In the genomic region with DNA sequence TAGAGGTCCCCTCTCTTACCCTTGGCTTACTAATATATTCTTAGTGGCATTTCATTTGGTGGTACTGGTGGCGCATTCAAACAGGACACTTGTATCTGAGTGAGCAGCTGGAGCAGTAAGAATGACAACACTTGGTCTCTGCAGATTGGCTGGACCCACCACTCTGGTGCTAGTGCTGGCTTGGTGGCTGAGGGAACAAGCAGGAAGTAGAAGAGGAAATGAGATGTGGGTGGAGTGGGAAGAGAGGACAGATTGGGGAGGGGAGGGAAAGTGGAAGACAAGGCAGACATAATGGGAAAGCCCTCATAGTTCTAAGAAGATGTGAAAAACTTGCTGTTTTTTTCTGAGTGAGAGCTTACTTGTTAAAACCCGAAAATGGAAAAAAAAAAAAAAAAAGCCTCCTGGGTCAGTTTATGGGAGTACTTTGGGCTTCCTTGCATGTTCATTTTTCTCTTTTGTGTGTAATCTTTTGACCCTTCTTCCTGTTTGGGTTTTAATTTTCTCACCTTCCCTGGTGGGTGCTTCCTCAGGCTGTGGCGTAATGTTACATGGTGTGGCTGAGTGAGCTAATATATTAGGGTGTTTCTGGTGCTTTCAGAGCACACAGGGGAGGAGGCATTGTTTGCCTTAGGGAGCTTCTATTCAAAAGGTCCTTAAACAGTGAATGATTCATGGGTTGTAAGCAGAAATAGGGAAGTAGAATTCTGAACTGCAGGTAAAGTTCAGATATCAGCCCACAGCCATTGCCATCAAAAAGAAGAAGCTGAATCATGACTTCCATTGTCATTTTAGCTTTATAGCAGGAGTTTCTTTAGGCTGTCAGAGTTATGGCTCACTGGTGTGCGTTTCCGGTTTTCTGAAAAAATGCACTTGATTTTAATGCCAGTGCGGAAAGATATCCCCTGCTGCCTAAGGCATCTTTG, we compare ENCODE assay signal across 8 cellular contexts. TPM values are rescaled to one million over a fixed set of nuclear protein-coding genes. Genes with fewer than 3 reads are reported as not detected.
DNase-seq lines count a peak whose midpoint lies in the region; ATAC-seq and TF ChIP-seq lines count a peak whose summit lies in the region.

No MANE protein-coding gene starts in this region.

- peak overlapping the region; percentile 39 for H3K27ac ChIP-seq in upper lobe of right lung

- intact Hi-C loops in upper lobe of right lung (cut with DNase I) = no loop called here

- peaks cover 15% of the 10 kb centered on the region for H3K4me1 ChIP-seq in upper lobe of right lung

- peak; percentile 45 for DNase-seq in A172 (ENCODE audit: low spot score)
- peak; percentile 56 to 74 for DNase-seq in NOMO-1 (lab: John Stamatoyannopoulos, UW; ENCODE audit: unreplicated experiment in 2 of 2)
- DNase-seq in activated naive CD8-positive, alpha-beta T cell treated with anti-CD3 and anti-CD28 coated beads for 36 hours = peak; percentile 53
- DNase-seq in lung microvascular endothelial cell (ENCODE audit: low read depth in 2 of 2) = peak; percentile 70 to 74
- DNase-seq in upper lobe of right lung = peak; percentile 66
- DNase-seq in AG20443 (ENCODE audit: low spot score) = no peak

- H3K27ac Mint-ChIP-seq in activated naive CD8-positive, alpha-beta T cell treated with anti-CD3 and anti-CD28 coated beads for 36 hours = peak overlapping the region; percentile 86

- peaks cover 38% of the 10 kb centered on the region for H3K36me3 Mint-ChIP-seq in activated naive CD8-positive, alpha-beta T cell treated with anti-CD3 and anti-CD28 coated beads for 36 hours

- H3K27me3 Mint-ChIP-seq in activated naive CD8-positive, alpha-beta T cell treated with anti-CD3 and anti-CD28 coated beads for 36 hours = no peaks in the 10 kb centered on the region

- H3K36me3 ChIP-seq in upper lobe of right lung = no peaks in the 10 kb centered on the region

- H3K4me3 Mint-ChIP-seq in activated naive CD8-positive, alpha-beta T cell treated with anti-CD3 and anti-CD28 coated beads for 36 hours = peak overlapping the region; percentile 64

- ATAC-seq in GM18519 (IDR thresholded peaks at IDR 0.05; ENCODE audit: low FRiP score, unreplicated experiment) (peak; percentile 86), HG02884 (IDR thresholded peaks at IDR 0.05; ENCODE audit: unreplicated experiment) (peak; percentile 86), upper lobe of right lung (peak; percentile 92)

- H3K27me3 ChIP-seq in upper lobe of right lung = no peaks in the 10 kb centered on the region

- H3K4me3 ChIP-seq in upper lobe of right lung = no peak overlapping the region

- H3K9me3 ChIP-seq in upper lobe of right lung = no peaks in the 10 kb centered on the region

- peaks cover 53% of the 10 kb centered on the region for H3K4me1 Mint-ChIP-seq in activated naive CD8-positive, alpha-beta T cell treated with anti-CD3 and anti-CD28 coated beads for 36 hours

- H3K9me3 Mint-ChIP-seq in activated naive CD8-positive, alpha-beta T cell treated with anti-CD3 and anti-CD28 coated beads for 36 hours = peaks cover 6% of the 10 kb centered on the region

- no peak for TF ChIP-seq CTCF in upper lobe of right lung (IDR thresholded peaks at IDR 0.05)

RNA-seq across cellular contexts. Expression of a gene that starts 52.3 kb away (rescaled TPM):
- 337 and 363 TPM in 2 replicates for total RNA-seq in A172 (2014; rRNA removed; shearing (Covaris generic))
- 10 to 100 TPM; 30.1 to 35.3 TPM for total RNA-seq in activated naive CD8-positive, alpha-beta T cell treated with anti-CD3 and anti-CD28 coated beads for 36 hours
- total RNA-seq in lung microvascular endothelial cell (9.8 and 16.9 TPM in 2 replicates), upper lobe of right lung (37.1 TPM)
